1 cellular context compared by ENCODE assay signal in genomic region chr13:29746167-29746677, GRCh38.
TF ChIP-seq lines count a peak whose summit lies in the region.

No MANE protein-coding gene starts in this region.

TF ChIP-seq in GM23338, 12 proteins besides CTCF, POLR2A, EP300 and RAD21 (continued from another document):
- TF ChIP-seq STAT1 (IDR thresholded peaks at IDR 0.05; ENCODE audit: unreplicated experiment) (no peak), EZH2 (IDR thresholded peaks at IDR 0.05; ENCODE audit: low read depth, unreplicated experiment) (no peak), CREB1 (CRISPR knock-in tag; IDR thresholded peaks at IDR 0.05; ENCODE audit: low read depth) (no peak), REST (IDR thresholded peaks at IDR 0.05; ENCODE audit: unreplicated experiment) (no peak), ETS1 (IDR thresholded peaks at IDR 0.05) (no peak), ZNF331 (CRISPR knock-in tag; IDR thresholded peaks at IDR 0.05; ENCODE audit: low read depth) (no peak)
